In the genomic region with DNA sequence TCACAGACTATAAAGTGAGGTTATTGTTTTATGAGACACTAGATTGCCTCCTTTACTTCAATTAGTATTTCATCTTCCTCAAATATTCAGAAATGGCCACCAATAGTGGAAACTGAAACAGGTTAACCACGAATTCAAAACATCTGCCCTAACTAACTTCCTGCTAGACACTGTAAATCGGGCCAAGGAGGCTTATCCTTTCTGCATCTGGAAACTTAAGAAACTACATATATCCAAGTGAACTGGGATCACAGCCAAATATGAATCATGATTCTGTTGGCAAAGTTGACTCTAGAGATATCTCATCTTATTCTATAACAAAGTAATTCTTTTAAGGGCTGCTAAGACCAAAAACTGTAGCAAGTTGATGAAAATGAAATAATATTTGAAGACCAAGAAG, we compare ENCODE assay signal across 11 cellular contexts.
DNase-seq lines count a peak whose midpoint lies in the region; ATAC-seq and TF ChIP-seq lines count a peak whose summit lies in the region.
"Had no signal": no experiment of that assay in that cellular context is flagged by ENCODE, and none has a peak within 500 bp of the region (broad histone marks: within the 10 kb centered on the region; RNA-seq: fewer than 3 reads in every experiment).

No MANE protein-coding gene starts in this region.

- H3K27ac ChIP-seq in ACC112 (ENCODE audit: low read depth, low read length) = peak overlapping the region; percentile 8; the same call in 1 of the 2 replicates
- no peak overlapping the region for H3K27ac ChIP-seq in IMR-90 (ENCODE audit: insufficient read depth, low read length)
- H3K27ac ChIP-seq in prostate gland = no peak overlapping the region
- H3K27ac ChIP-seq: C4-2B, thoracic aorta had no signal

- TF ChIP-seq POLR2A in IMR-90 (IDR thresholded peaks at IDR 0.05; ENCODE audit: low read depth, low read length) = no peak
- TF ChIP-seq POLR2A in prostate gland (IDR thresholded peaks at IDR 0.05) = no peak

- H4K91ac ChIP-seq in IMR-90 (ENCODE audit: insufficient read depth, low read depth, low read length) = no peak overlapping the region

- POLR2A ChIA-PET in IMR-90 (lab: Charles Lee; ENCODE audit: unreplicated experiment) = no interaction called here

- no peak overlapping the region for H2BK20ac ChIP-seq in IMR-90 (ENCODE audit: low read depth, low read length)

- intact Hi-C loops in IMR-90 (cut with micrococcal nuclease) (no loop called here), prostate gland (cut with DNase I) (no loop called here)

- no peak overlapping the region for H2BK15ac ChIP-seq in IMR-90 (ENCODE audit: low read depth, low read length)

- no peak overlapping the region for H3K14ac ChIP-seq in IMR-90 (replicated peaks; ENCODE audit: low read depth, low read length)

- H3K9me1 ChIP-seq in IMR-90 (ENCODE audit: insufficient read depth, low read length) = no peaks in the 10 kb centered on the region

- dilution Hi-C loops in IMR-90 (cut with HindIII; ENCODE audit: low sequenced_read_pairs, unreplicated experiment) = no loop called here

- no peak overlapping the region for H4K5ac ChIP-seq in IMR-90 (ENCODE audit: low read depth, low read length)

- peak overlapping the region; percentile 36; the same call in 1 of the 2 replicates for H3K4me3 ChIP-seq in ACC112 (ENCODE audit: low read depth, low read length)
- H3K4me3 ChIP-seq in IMR-90 (ENCODE audit: insufficient read depth, low read depth, low read length) = no peak overlapping the region
- no peak overlapping the region for H3K4me3 ChIP-seq in prostate gland
- H3K4me3 ChIP-seq: thoracic aorta had no signal

- no peak overlapping the region for H3K4ac ChIP-seq in IMR-90 (ENCODE audit: low read depth, low read length)

- ATAC-seq in GM21529 (IDR thresholded peaks at IDR 0.05; ENCODE audit: unreplicated experiment) = peak; percentile 41
- peak; percentile 78 for ATAC-seq in IMR-90 (ENCODE audit: low read depth)

- no peaks in the 10 kb centered on the region for H3K27me3 ChIP-seq in ACC112 (ENCODE audit: insufficient read depth, low read length)
- no peaks in the 10 kb centered on the region for H3K27me3 ChIP-seq in IMR-90 (ENCODE audit: control insufficient read depth, insufficient read depth, low read length)
- H3K27me3 ChIP-seq in prostate gland (replicated peaks; ENCODE audit: insufficient read depth) = no peaks in the 10 kb centered on the region

- H2BK5ac ChIP-seq in IMR-90 (ENCODE audit: low read depth, low read length, poor library complexity, severe bottlenecking) = no peak overlapping the region

- in situ Hi-C loops in IMR-90 (cut with MboI; ENCODE audit: low sequenced_read_pairs) = no loop called here

- CTCF ChIA-PET in IMR-90 (lab: Yijun Ruan, JAX) = no interaction called here

- H2BK120ac ChIP-seq in IMR-90 (ENCODE audit: low read depth, low read length) = no peak overlapping the region

- no peak overlapping the region for H3K18ac ChIP-seq in IMR-90 (ENCODE audit: low read depth, low read length)

- no peaks in the 10 kb centered on the region for H3K79me2 ChIP-seq in ACC112 (ENCODE audit: control insufficient read depth, insufficient read depth, low read length, unreplicated experiment)

- H2AK9ac ChIP-seq in IMR-90 (replicated peaks; ENCODE audit: low read depth, low read length, poor library complexity) = no peak overlapping the region

- 0% methylated on average over 2 of the region's 2 CpGs; no CpG with 5 or more reads in 1 of the 2 experiments for WGBS in IMR-90 (ENCODE audit: extremely low coverage in 2 of 2, insufficient read length in 1 of 2), 2 experiments
- WGBS in prostate gland = 11% methylated on average over 2 of the region's 2 CpGs

- H3K9me3 ChIP-seq in IMR-90 (ENCODE audit: control insufficient read depth, insufficient read depth, low read length) (no peaks in the 10 kb centered on the region), prostate gland (no peaks in the 10 kb centered on the region)
- H3K9me3 ChIP-seq: thoracic aorta had no signal

- BruUV-seq in IMR-90 (replicated peaks; lab: Mats Ljungman, UMichigan) = no TSS peak

- TF ChIP-seq RAD21 in IMR-90 (IDR thresholded peaks at IDR 0.05; ENCODE audit: low read length) = no peak

- H4K20me1 ChIP-seq in IMR-90 (ENCODE audit: insufficient read depth, low read length) = no peaks in the 10 kb centered on the region

- H3K36me3 ChIP-seq in ACC112 (ENCODE audit: insufficient read depth, low read length) (no peaks in the 10 kb centered on the region), IMR-90 (ENCODE audit: control insufficient read depth, insufficient read depth, low read length) (no peaks in the 10 kb centered on the region), prostate gland (no peaks in the 10 kb centered on the region)
- H3K36me3 ChIP-seq: thoracic aorta had no signal

- H3K79me1 ChIP-seq in IMR-90 (ENCODE audit: low read depth in 1 of 2, low read length in 2 of 2) = no peaks in the 10 kb centered on the region

- DNase-seq in IMR-90 = peak; percentile 90
- DNase-seq in dedifferentiated amniotic fluid mesenchymal stem cell (ENCODE audit: extremely low spot score) = peak; percentile 93
- no peak for DNase-seq in NOMO-1 (lab: John Stamatoyannopoulos, UW; ENCODE audit: unreplicated experiment in 2 of 2)
- DNase-seq in NCI-H774 (lab: John Stamatoyannopoulos, UW) = no peak
- DNase-seq in occipital lobe (lab: John Stamatoyannopoulos, UW) = no peak
- DNase-seq in prostate gland (ENCODE audit: low spot score) = no peak
- DNase-seq: NCI-H1092 had no signal

- H4K8ac ChIP-seq in IMR-90 (ENCODE audit: low read depth in 2 of 2, low read length in 2 of 2) = no peak overlapping the region

- H2AK5ac ChIP-seq in IMR-90 (ENCODE audit: low read depth, low read length) = no peak overlapping the region

- no peak for TF ChIP-seq CTCF in IMR-90 (conservative IDR thresholded peaks at IDR 0.05; ENCODE audit: low read depth, low read length)
- no peak for TF ChIP-seq CTCF in prostate gland (IDR thresholded peaks at IDR 0.05)

- no peak overlapping the region for H2AFZ ChIP-seq in ACC112 (ENCODE audit: low read length, unreplicated experiment)
- H2AFZ ChIP-seq in IMR-90 (replicated peaks; ENCODE audit: low read length, poor library complexity) = no peak overlapping the region

- H3K23ac ChIP-seq in IMR-90 (ENCODE audit: low read depth, low read length) = no peak overlapping the region

- no peak overlapping the region for H3K56ac ChIP-seq in IMR-90 (ENCODE audit: extremely low read depth, insufficient read depth, low read length)

- H3K4me1 ChIP-seq in ACC112 (ENCODE audit: control insufficient read depth, insufficient read depth, low read length, unreplicated experiment) (peaks cover 27% of the 10 kb centered on the region), IMR-90 (ENCODE audit: control insufficient read depth, insufficient read depth, low read length) (no peaks in the 10 kb centered on the region), prostate gland (replicated peaks) (no peaks in the 10 kb centered on the region)

- H3K9ac ChIP-seq in IMR-90 (ENCODE audit: low read depth, low read length) = no peak overlapping the region

- no peak overlapping the region for H3K4me2 ChIP-seq in IMR-90 (ENCODE audit: low read depth, low read length)

TF ChIP-seq in IMR-90, 13 proteins besides CTCF, POLR2A, EP300 and RAD21:
- TF ChIP-seq MXI1 (IDR thresholded peaks at IDR 0.05; ENCODE audit: borderline replicate concordance, low read depth, low read length) = no peak
- no peak for TF ChIP-seq CEBPB (IDR thresholded peaks at IDR 0.05; ENCODE audit: low read depth, low read length)
- TF ChIP-seq NFE2L2 (IDR thresholded peaks at IDR 0.05; ENCODE audit: low read depth, low read length) = no peak
- no peak for TF ChIP-seq FOS (IDR thresholded peaks at IDR 0.05; ENCODE audit: low read depth, low read length)
- TF ChIP-seq RFX5 (IDR thresholded peaks at IDR 0.05; ENCODE audit: low read depth, low read length) = no peak
- no peak for TF ChIP-seq CHD1 (IDR thresholded peaks at IDR 0.05; ENCODE audit: low read depth, low read length)
- TF ChIP-seq, protein P1, sequence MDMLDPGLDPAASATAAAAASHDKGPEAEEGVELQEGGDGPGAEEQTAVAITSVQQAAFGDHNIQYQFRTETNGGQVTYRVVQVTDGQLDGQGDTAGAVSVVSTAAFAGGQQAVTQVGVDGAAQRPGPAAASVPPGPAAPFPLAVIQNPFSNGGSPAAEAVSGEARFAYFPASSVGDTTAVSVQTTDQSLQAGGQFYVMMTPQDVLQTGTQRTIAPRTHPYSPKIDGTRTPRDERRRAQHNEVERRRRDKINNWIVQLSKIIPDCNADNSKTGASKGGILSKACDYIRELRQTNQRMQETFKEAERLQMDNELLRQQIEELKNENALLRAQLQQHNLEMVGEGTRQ (IDR thresholded peaks at IDR 0.05; ENCODE audit: low read depth, low read length) = no peak
- no peak for TF ChIP-seq MAZ (IDR thresholded peaks at IDR 0.05; ENCODE audit: borderline replicate concordance, low read depth, low read length)
- TF ChIP-seq, protein P2, sequence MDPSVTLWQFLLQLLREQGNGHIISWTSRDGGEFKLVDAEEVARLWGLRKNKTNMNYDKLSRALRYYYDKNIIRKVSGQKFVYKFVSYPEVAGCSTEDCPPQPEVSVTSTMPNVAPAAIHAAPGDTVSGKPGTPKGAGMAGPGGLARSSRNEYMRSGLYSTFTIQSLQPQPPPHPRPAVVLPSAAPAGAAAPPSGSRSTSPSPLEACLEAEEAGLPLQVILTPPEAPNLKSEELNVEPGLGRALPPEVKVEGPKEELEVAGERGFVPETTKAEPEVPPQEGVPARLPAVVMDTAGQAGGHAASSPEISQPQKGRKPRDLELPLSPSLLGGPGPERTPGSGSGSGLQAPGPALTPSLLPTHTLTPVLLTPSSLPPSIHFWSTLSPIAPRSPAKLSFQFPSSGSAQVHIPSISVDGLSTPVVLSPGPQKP (IDR thresholded peaks at IDR 0.05; ENCODE audit: borderline replicate concordance, low read depth, low read length) = no peak
- no peak for TF ChIP-seq RCOR1 (IDR thresholded peaks at IDR 0.05; ENCODE audit: insufficient replicate concordance, low read length)
- TF ChIP-seq MAFK (IDR thresholded peaks at IDR 0.05; ENCODE audit: low read depth, low read length) = no peak
- no peak for TF ChIP-seq SMC3 (IDR thresholded peaks at IDR 0.05; ENCODE audit: low read depth, low read length)
- no peak for TF ChIP-seq BHLHE40 (IDR thresholded peaks at IDR 0.05; ENCODE audit: low read depth, low read length)

Comparison
In these comparisons a context has a peak if more than half of its experiments do, and no peak if none do; other contexts are left out.
1. DNase-seq: peak in IMR-90 (single experiment) and dedifferentiated amniotic fluid mesenchymal stem cell (single experiment); none in NOMO-1 (0 of 2), NCI-H774 (single experiment), occipital lobe (single experiment) and prostate gland (single experiment).